ENCODE assay signal across 1 cellular context in genomic region chr1:12229835-12230548, GRCh38.
TF ChIP-seq lines count a peak whose summit lies in the region.

A gene with protein sequence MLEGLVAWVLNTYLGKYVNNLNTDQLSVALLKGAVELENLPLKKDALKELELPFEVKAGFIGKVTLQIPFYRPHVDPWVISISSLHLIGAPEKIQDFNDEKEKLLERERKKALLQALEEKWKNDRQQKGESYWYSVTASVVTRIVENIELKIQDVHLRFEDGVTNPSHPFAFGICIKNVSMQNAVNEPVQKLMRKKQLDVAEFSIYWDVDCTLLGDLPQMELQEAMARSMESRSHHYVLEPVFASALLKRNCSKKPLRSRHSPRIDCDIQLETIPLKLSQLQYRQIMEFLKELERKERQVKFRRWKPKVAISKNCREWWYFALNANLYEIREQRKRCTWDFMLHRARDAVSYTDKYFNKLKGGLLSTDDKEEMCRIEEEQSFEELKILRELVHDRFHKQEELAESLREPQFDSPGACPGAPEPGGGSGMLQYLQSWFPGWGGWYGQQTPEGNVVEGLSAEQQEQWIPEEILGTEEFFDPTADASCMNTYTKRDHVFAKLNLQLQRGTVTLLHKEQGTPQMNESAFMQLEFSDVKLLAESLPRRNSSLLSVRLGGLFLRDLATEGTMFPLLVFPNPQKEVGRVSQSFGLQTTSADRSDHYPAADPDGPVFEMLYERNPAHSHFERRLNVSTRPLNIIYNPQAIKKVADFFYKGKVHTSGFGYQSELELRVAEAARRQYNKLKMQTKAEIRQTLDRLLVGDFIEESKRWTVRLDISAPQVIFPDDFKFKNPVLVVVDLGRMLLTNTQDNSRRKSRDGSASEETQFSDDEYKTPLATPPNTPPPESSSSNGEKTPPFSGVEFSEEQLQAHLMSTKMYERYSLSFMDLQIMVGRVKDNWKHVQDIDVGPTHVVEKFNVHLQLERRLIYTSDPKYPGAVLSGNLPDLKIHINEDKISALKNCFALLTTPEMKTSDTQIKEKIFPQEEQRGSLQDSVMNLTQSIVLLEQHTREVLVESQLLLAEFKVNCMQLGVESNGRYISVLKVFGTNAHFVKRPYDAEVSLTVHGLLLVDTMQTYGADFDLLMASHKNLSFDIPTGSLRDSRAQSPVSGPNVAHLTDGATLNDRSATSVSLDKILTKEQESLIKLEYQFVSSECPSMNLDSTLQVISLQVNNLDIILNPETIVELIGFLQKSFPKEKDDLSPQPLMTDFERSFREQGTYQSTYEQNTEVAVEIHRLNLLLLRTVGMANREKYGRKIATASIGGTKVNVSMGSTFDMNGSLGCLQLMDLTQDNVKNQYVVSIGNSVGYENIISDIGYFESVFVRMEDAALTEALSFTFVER (N-terminal part only) (plus strand): TSS chr1:12230030. CDS start chr1:12234267, 4,237 bp downstream.

TF ChIP-seq in SK-N-SH, 30 proteins besides CTCF, POLR2A, EP300 and RAD21 (continued from another document):
- TF ChIP-seq, protein P1, sequence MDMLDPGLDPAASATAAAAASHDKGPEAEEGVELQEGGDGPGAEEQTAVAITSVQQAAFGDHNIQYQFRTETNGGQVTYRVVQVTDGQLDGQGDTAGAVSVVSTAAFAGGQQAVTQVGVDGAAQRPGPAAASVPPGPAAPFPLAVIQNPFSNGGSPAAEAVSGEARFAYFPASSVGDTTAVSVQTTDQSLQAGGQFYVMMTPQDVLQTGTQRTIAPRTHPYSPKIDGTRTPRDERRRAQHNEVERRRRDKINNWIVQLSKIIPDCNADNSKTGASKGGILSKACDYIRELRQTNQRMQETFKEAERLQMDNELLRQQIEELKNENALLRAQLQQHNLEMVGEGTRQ (IDR thresholded peaks at IDR 0.05; ENCODE audit: borderline replicate concordance, low read depth, low read length) = no peak
- no peak for TF ChIP-seq FOSL2 (IDR thresholded peaks at IDR 0.05; ENCODE audit: borderline replicate concordance, low read depth)
- TF ChIP-seq POLR2AphosphoS5 (IDR thresholded peaks at IDR 0.05; ENCODE audit: low read depth, low read length) = 0 out of 2 replicates have a peak, but pooled peaks have one; percentile 12
- TF ChIP-seq NFIC (IDR thresholded peaks at IDR 0.05; ENCODE audit: borderline replicate concordance) = no peak
- TF ChIP-seq, protein P2, sequence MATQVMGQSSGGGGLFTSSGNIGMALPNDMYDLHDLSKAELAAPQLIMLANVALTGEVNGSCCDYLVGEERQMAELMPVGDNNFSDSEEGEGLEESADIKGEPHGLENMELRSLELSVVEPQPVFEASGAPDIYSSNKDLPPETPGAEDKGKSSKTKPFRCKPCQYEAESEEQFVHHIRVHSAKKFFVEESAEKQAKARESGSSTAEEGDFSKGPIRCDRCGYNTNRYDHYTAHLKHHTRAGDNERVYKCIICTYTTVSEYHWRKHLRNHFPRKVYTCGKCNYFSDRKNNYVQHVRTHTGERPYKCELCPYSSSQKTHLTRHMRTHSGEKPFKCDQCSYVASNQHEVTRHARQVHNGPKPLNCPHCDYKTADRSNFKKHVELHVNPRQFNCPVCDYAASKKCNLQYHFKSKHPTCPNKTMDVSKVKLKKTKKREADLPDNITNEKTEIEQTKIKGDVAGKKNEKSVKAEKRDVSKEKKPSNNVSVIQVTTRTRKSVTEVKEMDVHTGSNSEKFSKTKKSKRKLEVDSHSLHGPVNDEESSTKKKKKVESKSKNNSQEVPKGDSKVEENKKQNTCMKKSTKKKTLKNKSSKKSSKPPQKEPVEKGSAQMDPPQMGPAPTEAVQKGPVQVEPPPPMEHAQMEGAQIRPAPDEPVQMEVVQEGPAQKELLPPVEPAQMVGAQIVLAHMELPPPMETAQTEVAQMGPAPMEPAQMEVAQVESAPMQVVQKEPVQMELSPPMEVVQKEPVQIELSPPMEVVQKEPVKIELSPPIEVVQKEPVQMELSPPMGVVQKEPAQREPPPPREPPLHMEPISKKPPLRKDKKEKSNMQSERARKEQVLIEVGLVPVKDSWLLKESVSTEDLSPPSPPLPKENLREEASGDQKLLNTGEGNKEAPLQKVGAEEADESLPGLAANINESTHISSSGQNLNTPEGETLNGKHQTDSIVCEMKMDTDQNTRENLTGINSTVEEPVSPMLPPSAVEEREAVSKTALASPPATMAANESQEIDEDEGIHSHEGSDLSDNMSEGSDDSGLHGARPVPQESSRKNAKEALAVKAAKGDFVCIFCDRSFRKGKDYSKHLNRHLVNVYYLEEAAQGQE (IDR thresholded peaks at IDR 0.05; ENCODE audit: low read depth, low read length) = 0 out of 2 replicates have a peak, but pooled peaks have one; percentile 26
- TF ChIP-seq TCF12 (IDR thresholded peaks at IDR 0.05) = no peak
- TF ChIP-seq, protein P3, sequence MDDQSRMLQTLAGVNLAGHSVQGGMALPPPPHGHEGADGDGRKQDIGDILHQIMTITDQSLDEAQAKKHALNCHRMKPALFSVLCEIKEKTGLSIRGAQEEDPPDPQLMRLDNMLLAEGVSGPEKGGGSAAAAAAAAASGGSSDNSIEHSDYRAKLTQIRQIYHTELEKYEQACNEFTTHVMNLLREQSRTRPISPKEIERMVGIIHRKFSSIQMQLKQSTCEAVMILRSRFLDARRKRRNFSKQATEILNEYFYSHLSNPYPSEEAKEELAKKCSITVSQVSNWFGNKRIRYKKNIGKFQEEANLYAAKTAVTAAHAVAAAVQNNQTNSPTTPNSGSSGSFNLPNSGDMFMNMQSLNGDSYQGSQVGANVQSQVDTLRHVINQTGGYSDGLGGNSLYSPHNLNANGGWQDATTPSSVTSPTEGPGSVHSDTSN (IDR thresholded peaks at IDR 0.05) = no peak
